Comparison of ENCODE assay signal across 28 cellular contexts in genomic region chr2:129481306-129482219, GRCh38.
"Had no signal": no experiment of that assay in that cellular context is flagged by ENCODE, and none has a peak within 500 bp of the region (broad histone marks: within the 10 kb centered on the region; RNA-seq: fewer than 3 reads in every experiment).

No MANE protein-coding gene starts in this region.

- H3K27ac ChIP-seq: coronary artery, esophagus squamous epithelium, heart right ventricle, lower lobe of right lung, neural progenitor cell, prostate gland, skin epidermis, spleen, thoracic aorta, tibial nerve, upper lobe of left lung had no signal

- H3K27ac Mint-ChIP-seq: effector memory CD8-positive, alpha-beta T cell; mesothelial cell of epicardium; natural killer cell treated with Interleukin-12 subunit alpha and Interleukin-12 subunit beta and Interleukin-15 and Interleukin-18, amount 100 ng/mL, for 72 hours; neural progenitor cell; stimulated activated memory B cell treated with anti-CD40 and anti-IgM and Interleukin-4, amounts not matched to agents 10 μg/mL and 1 μg/mL and 100 μg/mL, for 72 hours had no signal

- H3K36me3 Mint-ChIP-seq: immature natural killer cell; mesothelial cell of epicardium; natural killer cell treated with Interleukin-12 subunit alpha and Interleukin-12 subunit beta and Interleukin-15 and Interleukin-18, amount 100 ng/mL, for 72 hours; neural progenitor cell had no signal

- H3K9me3 Mint-ChIP-seq: mesothelial cell of epicardium; natural killer cell treated with Interleukin-12 subunit alpha and Interleukin-12 subunit beta and Interleukin-15 and Interleukin-18, amount 100 ng/mL, for 72 hours had no signal

- H3K36me3 ChIP-seq: esophagus squamous epithelium, heart right ventricle, lower lobe of right lung, neural progenitor cell, prostate gland, spleen, thoracic aorta, tibial nerve, upper lobe of left lung had no signal

- H3K27me3 ChIP-seq: neural progenitor cell, spleen, tibial nerve, upper lobe of left lung had no signal

- H3K4me2 ChIP-seq: neural progenitor cell had no signal

- H3K4me3 Mint-ChIP-seq: effector memory CD8-positive, alpha-beta T cell; immature natural killer cell; mesothelial cell of epicardium; natural killer cell treated with Interleukin-12 subunit alpha and Interleukin-12 subunit beta and Interleukin-15 and Interleukin-18, amount 100 ng/mL, for 72 hours; neural progenitor cell; stimulated activated memory B cell treated with anti-CD40 and anti-IgM and Interleukin-4, amounts not matched to agents 10 μg/mL and 1 μg/mL and 100 μg/mL, for 72 hours had no signal

- H3K4me3 ChIP-seq: coronary artery, esophagus squamous epithelium, heart right ventricle, lower lobe of right lung, mucosa of descending colon, neural progenitor cell, prostate gland, skin epidermis, spleen, thoracic aorta, tibial nerve, upper lobe of left lung had no signal

- H3K9me3 ChIP-seq: esophagus squamous epithelium, heart right ventricle, lower lobe of right lung, mucosa of descending colon, prostate gland, spleen, thoracic aorta, tibial nerve, upper lobe of left lung had no signal

- H3K27me3 Mint-ChIP-seq: effector memory CD8-positive, alpha-beta T cell; natural killer cell treated with Interleukin-12 subunit alpha and Interleukin-12 subunit beta and Interleukin-15 and Interleukin-18, amount 100 ng/mL, for 72 hours; stimulated activated memory B cell treated with anti-CD40 and anti-IgM and Interleukin-4, amounts not matched to agents 10 μg/mL and 1 μg/mL and 100 μg/mL, for 72 hours had no signal

- H3K9ac ChIP-seq: neural progenitor cell had no signal

- H2AFZ ChIP-seq: neural progenitor cell had no signal

- H3K4me1 Mint-ChIP-seq: immature natural killer cell had no signal

- H3K4me1 ChIP-seq: esophagus squamous epithelium, heart right ventricle, lower lobe of right lung, neural progenitor cell, prostate gland, tibial nerve, upper lobe of left lung had no signal

- DNase-seq: dermis blood vessel endothelial cell; effector memory CD8-positive, alpha-beta T cell; erythroblast; esophagus squamous epithelium; foreskin melanocyte; glutamatergic neuron; heart right ventricle; hypothalamus; immature natural killer cell; left ventricle myocardium superior; lower lobe of right lung; mucosa of descending colon; naive B cell; right cardiac atrium; spleen; stimulated activated CD4-positive, alpha-beta T cell treated with anti-CD3 and anti-CD28 coated beads, Interleukin-4, amount 100 ng/mL, for 4 hours; stimulated activated naive CD8-positive, alpha-beta T cell treated with anti-CD3 and anti-CD28 coated beads, Interleukin-15, Interleukin-2, amounts not matched to agents 100 U/mL and 50 U/mL, for 24 hours; substantia nigra; upper lobe of left lung had no signal
